Comparison of ENCODE assay signal across 12 cellular contexts in the genomic region with DNA sequence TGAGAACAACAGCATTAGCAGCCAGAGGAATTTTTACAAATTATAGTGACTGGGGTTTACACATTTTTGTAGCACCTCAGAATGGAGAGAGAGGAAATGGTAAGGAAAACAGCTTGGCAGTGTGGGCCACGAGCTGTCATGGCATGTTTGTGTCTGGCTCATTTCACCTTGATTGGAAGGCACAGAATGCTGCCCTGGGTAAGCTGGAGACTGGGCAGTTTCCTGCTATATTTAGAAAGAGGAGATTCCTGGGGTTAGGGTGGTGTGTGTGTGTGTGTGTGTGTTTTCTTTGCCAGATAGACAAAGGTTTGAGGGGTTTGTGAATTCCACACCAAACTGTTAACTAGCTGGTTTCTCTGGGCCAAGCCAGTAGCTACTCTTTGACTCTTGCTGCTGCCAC. TPM values are rescaled to one million over a fixed set of nuclear protein-coding genes. Genes with fewer than 3 reads are reported as not detected.
DNase-seq lines count a peak whose midpoint lies in the region; ATAC-seq and TF ChIP-seq lines count a peak whose summit lies in the region.
"Had no signal": no experiment of that assay in that cellular context is flagged by ENCODE, and none has a peak within 500 bp of the region (broad histone marks: within the 10 kb centered on the region; RNA-seq: fewer than 3 reads in every experiment).

No MANE protein-coding gene starts in this region.

- ATAC-seq in RWPE2 (ENCODE audit: low read depth) (peak; percentile 79), lower lobe of right lung (no peak), HG03520 (IDR thresholded peaks at IDR 0.05; ENCODE audit: unreplicated experiment) (no peak), GM18517 (IDR thresholded peaks at IDR 0.05; ENCODE audit: unreplicated experiment) (no peak)
- no peak for ATAC-seq in naive thymus-derived CD8-positive, alpha-beta T cell
- ATAC-seq: left lobe of liver had no signal

- H3K27ac Mint-ChIP-seq in naive thymus-derived CD8-positive, alpha-beta T cell, result peak overlapping the region in 8 of 10 donors; percentile 13 to 73 (median 50)

- H3K36me3 ChIP-seq in RWPE2 (ENCODE audit: low read depth), result no peaks in the 10 kb centered on the region
- no peaks in the 10 kb centered on the region for H3K36me3 ChIP-seq in lower lobe of right lung

- H3K27me3 ChIP-seq in RWPE2 (ENCODE audit: insufficient read depth, poor library complexity, severe bottlenecking) (no peaks in the 10 kb centered on the region), lower lobe of right lung (ENCODE audit: low read depth) (no peaks in the 10 kb centered on the region)

- no peaks in the 10 kb centered on the region for H3K36me3 Mint-ChIP-seq in naive thymus-derived CD8-positive, alpha-beta T cell

- H3K4me1 ChIP-seq in RWPE2 (ENCODE audit: insufficient read depth, poor library complexity, severe bottlenecking) (peaks cover 22% of the 10 kb centered on the region), lower lobe of right lung (peaks cover 60% of the 10 kb centered on the region)

- H3K9me3 ChIP-seq in RWPE2 (ENCODE audit: severe bottlenecking) (no peaks in the 10 kb centered on the region), lower lobe of right lung (no peaks in the 10 kb centered on the region)

- intact Hi-C loops in lower lobe of right lung (cut with DNase I), result loop anchor here (10.0 kb wide), 1 partner anchor 86 kb away; no protein-coding TSS in a partner anchor

- H3K9me3 Mint-ChIP-seq in naive thymus-derived CD8-positive, alpha-beta T cell, result no peaks in the 10 kb centered on the region

- H3K4me3 Mint-ChIP-seq in naive thymus-derived CD8-positive, alpha-beta T cell, result peak overlapping the region in 5 of 10 donors; percentile 1 to 28 (median 8)

- TF ChIP-seq CTCF in RWPE2 (IDR thresholded peaks at IDR 0.05; ENCODE audit: poor library complexity, severe bottlenecking) (no peak), fibroblast of the aortic adventitia (IDR thresholded peaks at IDR 0.05; ENCODE audit: insufficient read depth, low read length) (no peak), lower lobe of right lung (IDR thresholded peaks at IDR 0.05) (no peak)

- no peaks in the 10 kb centered on the region for H3K27me3 Mint-ChIP-seq in naive thymus-derived CD8-positive, alpha-beta T cell

- H3K4me1 Mint-ChIP-seq in naive thymus-derived CD8-positive, alpha-beta T cell, result peaks cover 31 to 85% (median 77%) of the 10 kb centered on the region in 4 donors

- H3K4me3 ChIP-seq in RWPE2 (ENCODE audit: severe bottlenecking) (no peak overlapping the region), fibroblast of the aortic adventitia (ENCODE audit: low read depth, low read length) (no peak overlapping the region), lower lobe of right lung (no peak overlapping the region)

- H3K27ac ChIP-seq in RWPE2 (ENCODE audit: poor library complexity, severe bottlenecking) (peak overlapping the region; percentile 18), lower lobe of right lung (no peak overlapping the region)

- peak; percentile 77 for DNase-seq in DMS 273 (lab: John Stamatoyannopoulos, UW; ENCODE audit: unreplicated experiment)
- no peak for DNase-seq in RWPE2 (ENCODE audit: low spot score)
- peak; percentile 51 for DNase-seq in fibroblast of the aortic adventitia (ENCODE audit: low read depth)
- no peak for DNase-seq in naive thymus-derived CD8-positive, alpha-beta T cell
- DNase-seq in lower lobe of right lung, result no peak
- DNase-seq in HUDEP-2 (lab: John Stamatoyannopoulos, UW; ENCODE audit: unreplicated experiment in 76 of 76), result no peak
- DNase-seq: Kasumi-1, NCI-H526 treated with DMSO at 0.1 percent for 48 hours, T1000 had no signal

- POLR2A ChIA-PET in naive thymus-derived CD8-positive, alpha-beta T cell (lab: Charles Lee), result interaction anchor here (0.6 to 1.3 kb wide), 5 partner anchors 9 to 66 kb away, joined by 3 to 4 read pairs (median 4); partner anchors contain the start of gene ARHGAP26

RNA-seq across cellular contexts. Expression of gene ARHGAP26, which starts 9.0 kb away (rescaled TPM):
- 9.0 and 15.2 TPM in 2 replicates for total RNA-seq in fibroblast of the aortic adventitia (ENCODE audit: low replicate concordance)
- total RNA-seq in naive thymus-derived CD8-positive, alpha-beta T cell, result 10 to 100 TPM; 27.7 to 30.5 TPM
- 10 to 100 TPM in 2 of 3 donors, 1 to 10 TPM in 1; 9.1 to 15.7 (median 11.6) TPM for polyA plus RNA-seq in naive thymus-derived CD8-positive, alpha-beta T cell
- total RNA-seq in lower lobe of right lung, result 42.1 TPM

Comparison
In these comparisons a context has a peak if more than half of its experiments do, and no peak if none do; other contexts are left out.
1. DNase-seq: peak in DMS 273 (single experiment) and fibroblast of the aortic adventitia (single experiment); none in RWPE2 (single experiment), naive thymus-derived CD8-positive, alpha-beta T cell (0 of 10), lower lobe of right lung (single experiment) and HUDEP-2 (0 of 76).